24 cellular contexts compared by ENCODE assay signal in the genomic region with DNA sequence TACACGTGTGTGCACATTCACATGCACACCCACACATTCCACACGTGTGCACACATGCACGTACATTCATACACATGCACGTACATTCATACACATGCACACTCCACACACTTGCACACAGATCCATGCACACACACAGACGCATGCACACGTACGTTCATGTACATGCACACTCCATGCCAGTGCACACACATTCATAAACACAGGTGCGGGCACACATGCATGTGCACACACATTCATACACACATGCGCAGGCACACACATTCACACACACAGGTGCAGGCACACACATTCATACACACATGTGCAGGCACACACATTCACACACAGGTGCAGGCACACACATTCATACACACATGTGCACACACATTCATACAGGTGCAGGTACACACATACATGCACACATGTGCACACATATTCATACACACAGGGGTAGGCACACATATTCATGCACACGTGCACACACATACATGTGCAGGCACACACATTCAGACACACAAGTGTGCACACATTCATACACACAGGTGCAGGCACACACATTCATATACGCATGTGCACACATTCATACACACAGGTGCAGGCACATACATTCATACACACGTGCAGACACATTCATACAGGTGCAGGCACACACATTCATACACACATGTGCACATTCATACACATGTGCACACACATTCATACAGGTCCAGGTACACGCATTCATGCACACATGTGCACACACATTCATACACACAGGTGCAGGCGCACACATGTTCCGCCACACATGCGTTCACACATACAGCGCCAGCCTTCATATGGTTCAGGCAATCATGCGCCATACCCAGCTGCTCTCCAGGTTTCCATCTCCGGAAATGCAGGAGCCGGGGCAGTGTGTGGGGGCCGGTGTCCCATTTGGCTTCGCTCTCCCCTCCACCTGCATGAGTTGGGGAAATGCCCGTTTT.
A peak's percentile ranks its signal among the peaks of the same experiment; 100 is the strongest.
DNase-seq lines count a peak whose midpoint lies in the region; FAIRE-seq and TF ChIP-seq lines count a peak whose summit lies in the region.
"Had no signal": no experiment of that assay in that cellular context is flagged by ENCODE, and none has a peak within 500 bp of the region (broad histone marks: within the 10 kb centered on the region; RNA-seq: fewer than 3 reads in every experiment).

No MANE protein-coding gene starts in this region.

- H3K18ac ChIP-seq in H1 (ENCODE audit: extremely low read depth, low read length) = no peak overlapping the region

- H3K27ac Mint-ChIP-seq in neural progenitor cell = no peak overlapping the region
- H3K27ac Mint-ChIP-seq in activated CD4-positive, alpha-beta T cell treated with anti-CD3 and anti-CD28 coated beads, Interleukin-2, amount 10 ng/mL, durations not matched to agents 7 days and 5 days = no peak overlapping the region
- H3K27ac Mint-ChIP-seq: activated CD8-positive, alpha-beta T cell treated with anti-CD3 and anti-CD28 coated beads, Interleukin-2, amount 10 ng/mL, durations not matched to agents 7 days and 5 days; B cell; CD8-positive, alpha-beta T cell; progenitor cell of endocrine pancreas had no signal

- H3K9ac ChIP-seq in H1 (replicated peaks in 1 of 4; ENCODE audit: extremely low read depth in 1 of 4, low read depth in 3 of 4, low read length in 3 of 4) (peak overlapping the region in 1 of 4 experiments; percentile 32; a peak in 1 of 7 replicates), neural progenitor cell (no peak overlapping the region)
- H3K9ac ChIP-seq: GM23248 had no signal

- H3K27me3 ChIP-seq in H1 (replicated peaks in 1 of 4; ENCODE audit: control insufficient read depth in 3 of 4, extremely low read depth in 1 of 4, insufficient read depth in 3 of 4, low read length in 3 of 4) (no peaks in the 10 kb centered on the region), neural progenitor cell (no peaks in the 10 kb centered on the region)
- H3K27me3 ChIP-seq: body of pancreas had no signal

- H3K4ac ChIP-seq in H1 (replicated peaks; ENCODE audit: insufficient read length, low read depth, low read length) = peak overlapping the region; percentile 13

- no peak overlapping the region for H3K27ac ChIP-seq in H1 (ENCODE audit: low read depth, low read length)
- H3K27ac ChIP-seq in neural progenitor cell = no peak overlapping the region
- H3K27ac ChIP-seq: body of pancreas, GM23248, heart left ventricle had no signal

- H3K9me3 ChIP-seq in H1 (ENCODE audit: insufficient read depth in 2 of 2, low read depth in 1 of 2, low read length in 1 of 2) (no peaks in the 10 kb centered on the region), neural progenitor cell (ENCODE audit: low read depth) (no peaks in the 10 kb centered on the region)
- H3K9me3 ChIP-seq: body of pancreas, heart left ventricle had no signal

- no peak overlapping the region for H4K5ac ChIP-seq in H1 (ENCODE audit: insufficient read length, low read depth, low read length)

- H4K8ac ChIP-seq in H1 (ENCODE audit: extremely low read depth, insufficient read depth, low read length) = peak overlapping the region; percentile 31

- peaks cover 3% of the 10 kb centered on the region for H3F3A ChIP-seq in neural progenitor cell (ENCODE audit: low read depth)

- H2AK5ac ChIP-seq in H1 (ENCODE audit: low read depth, low read length) = no peak overlapping the region

- peak overlapping the region; percentile 57 for H4K91ac ChIP-seq in H1 (replicated peaks; ENCODE audit: insufficient read length, low read length)

- WGBS in H1 (ENCODE audit: extremely low coverage in 1 of 2, insufficient coverage in 1 of 2, insufficient read length in 1 of 2, insufficient replicate concordance in 2 of 2, low coverage in 1 of 2, low lambda C conversion rate in 2 of 2, missing lambda C conversion rate in 1 of 2), 2 experiments = 86% methylated on average over 23 of the region's 23 CpGs; no CpG with 5 or more reads in 1 of the 2 experiments

- H3K4me2 ChIP-seq in H1 (ENCODE audit: insufficient read depth in 1 of 2, low read depth in 2 of 2, low read length in 2 of 2) (no peak overlapping the region), neural progenitor cell (no peak overlapping the region)

- H3K36me3 Mint-ChIP-seq in neural progenitor cell = no peaks in the 10 kb centered on the region
- no peaks in the 10 kb centered on the region for H3K36me3 Mint-ChIP-seq in activated CD4-positive, alpha-beta T cell treated with anti-CD3 and anti-CD28 coated beads, Interleukin-2, amount 10 ng/mL, durations not matched to agents 7 days and 5 days (ENCODE audit: low read depth)
- H3K36me3 Mint-ChIP-seq: CD8-positive, alpha-beta T cell had no signal

- DNase-seq in activated effector memory CD4-positive, alpha-beta T cell treated with anti-CD3 and anti-CD28 coated beads, Interleukin-2, amount 50 U/mL, for 16 hours = peak; percentile 54
- DNase-seq in activated effector memory CD4-positive, alpha-beta T cell treated with Interleukin-2 at 50 U/mL for 16 hours = no peak
- peak in 1 of 2 experiments; percentile 17 for DNase-seq in H1 (ENCODE audit: low read depth in 1 of 2, low spot score in 2 of 2)
- DNase-seq in neural progenitor cell (ENCODE audit: low spot score) = no peak
- peak; percentile 15 for DNase-seq in ureter (ENCODE audit: low spot score)
- DNase-seq in activated CD4-positive, alpha-beta T cell treated with anti-CD3 and anti-CD28 coated beads, Interleukin-2, amount 10 ng/mL, durations not matched to agents 7 days and 5 days = no peak
- no peak for DNase-seq in foreskin melanocyte
- DNase-seq in frontal cortex (ENCODE audit: low spot score in 2 of 2) = no peak
- DNase-seq: activated CD4-positive, CD25-positive, alpha-beta regulatory T cell; activated CD8-positive, alpha-beta T cell treated with anti-CD3 and anti-CD28 coated beads, Interleukin-2, amount 10 ng/mL, durations not matched to agents 7 days and 5 days; CD8-positive, alpha-beta T cell; GM23248; kidney glomerular epithelial cell; NCI-H1092 treated with DMSO at 0.1 percent for 48 hours; NCI-H187 treated with DMSO at 0.1 percent for 48 hours; NCI-H2171 treated with DMSO at 0.1 percent for 48 hours; NCI-H524; SIG-M5; stimulated activated naive CD8-positive, alpha-beta T cell treated with anti-CD3 and anti-CD28 coated beads, Interleukin-15, Interleukin-2, amounts not matched to agents 100 U/mL and 50 U/mL, for 24 hours had no signal

- no peaks in the 10 kb centered on the region; a peak in 1 of 7 replicates for H3K4me1 ChIP-seq in H1 (replicated peaks in 1 of 4; ENCODE audit: control insufficient read depth in 3 of 4, insufficient read depth in 4 of 4, low read length in 3 of 4)
- H3K4me1 ChIP-seq in neural progenitor cell = peaks cover 8% of the 10 kb centered on the region
- H3K4me1 ChIP-seq: body of pancreas, heart left ventricle had no signal

- TF ChIP-seq CTCF in H1 (IDR thresholded peaks at IDR 0.05; ENCODE audit: control extremely low read depth in 1 of 3, insufficient read depth in 1 of 3, low read depth in 1 of 3, low read length in 3 of 3) = no peak
- TF ChIP-seq CTCF in neural progenitor cell (IDR thresholded peaks at IDR 0.05) = no peak

- POLR2A ChIA-PET in H1 (lab: Charles Lee; ENCODE audit: partially characterized antibody) = no interaction called here
- POLR2A ChIA-PET in activated CD4-positive, alpha-beta T cell treated with anti-CD3 and anti-CD28 coated beads, Interleukin-2, amount 10 ng/mL, durations not matched to agents 7 days and 5 days (lab: Charles Lee) = no interaction called here

- TF ChIP-seq RAD21 in H1 (IDR thresholded peaks at IDR 0.05 in 1 of 2, conservative IDR thresholded peaks at IDR 0.05 in 1 of 2; ENCODE audit: low read depth in 2 of 2, low read length in 2 of 2) = no peak

- peaks cover 2% of the 10 kb centered on the region for H3K9me3 Mint-ChIP-seq in neural progenitor cell
- peaks cover 10% of the 10 kb centered on the region for H3K9me3 Mint-ChIP-seq in activated CD4-positive, alpha-beta T cell treated with anti-CD3 and anti-CD28 coated beads, Interleukin-2, amount 10 ng/mL, durations not matched to agents 7 days and 5 days
- H3K9me3 Mint-ChIP-seq: CD8-positive, alpha-beta T cell had no signal

- no peak overlapping the region for H2BK12ac ChIP-seq in H1 (ENCODE audit: low read depth, low read length)

- no peak overlapping the region for H2BK20ac ChIP-seq in H1 (ENCODE audit: low read length)

- no peaks in the 10 kb centered on the region; the same call in none of the 2 replicates for H3K23me2 ChIP-seq in H1 (ENCODE audit: low read depth, low read length)

- peak overlapping the region; percentile 92 for H3K23ac ChIP-seq in H1 (ENCODE audit: insufficient read length)

- peak overlapping the region; percentile 12; the same call in 1 of the 2 replicates for H2BK5ac ChIP-seq in H1 (ENCODE audit: low read depth, low read length)

- H3K4me1 Mint-ChIP-seq in neural progenitor cell = peaks cover 11% of the 10 kb centered on the region
- H3K4me1 Mint-ChIP-seq in activated CD4-positive, alpha-beta T cell treated with anti-CD3 and anti-CD28 coated beads, Interleukin-2, amount 10 ng/mL, durations not matched to agents 7 days and 5 days = no peaks in the 10 kb centered on the region
- H3K4me1 Mint-ChIP-seq: B cell, IgD-negative memory B cell had no signal

- H3K56ac ChIP-seq in H1 (replicated peaks; ENCODE audit: insufficient read length, low read depth, low read length) = no peak overlapping the region

- H4K20me1 ChIP-seq in H1 (replicated peaks in 1 of 2; ENCODE audit: control insufficient read depth in 1 of 2, insufficient read depth in 2 of 2, low read length in 2 of 2) (peaks cover 0 to 4% of the 10 kb centered on the region in 2 experiments), neural progenitor cell (ENCODE audit: low read depth) (no peaks in the 10 kb centered on the region)

- H3K4me3 ChIP-seq in H1 (ENCODE audit: extremely low read depth in 1 of 4, insufficient read depth in 2 of 4, low read depth in 3 of 4, low read length in 4 of 4) (no peak overlapping the region), neural progenitor cell (no peak overlapping the region)
- H3K4me3 ChIP-seq: body of pancreas, GM23248, heart left ventricle had no signal

- no peak overlapping the region for H2BK15ac ChIP-seq in H1 (ENCODE audit: low read length)

- H3K79me1 ChIP-seq in H1 (ENCODE audit: low read depth, low read length) = no peaks in the 10 kb centered on the region

- H2BK120ac ChIP-seq in H1 (replicated peaks; ENCODE audit: low read depth, low read length) = no peak overlapping the region

- TF ChIP-seq POLR2A in H1 (IDR thresholded peaks at IDR 0.05; ENCODE audit: control extremely low read depth in 1 of 2, low read depth in 2 of 2, low read length in 2 of 2) = no peak

- FAIRE-seq in H1 (lab: Jason Lieb, UNC) (no peak), frontal cortex (lab: Jason Lieb, UNC) (no peak)

- no peaks in the 10 kb centered on the region for H3K79me2 ChIP-seq in H1 (ENCODE audit: control insufficient read depth in 1 of 2, insufficient read depth in 2 of 2, low read length in 2 of 2)
- no peaks in the 10 kb centered on the region for H3K79me2 ChIP-seq in neural progenitor cell (ENCODE audit: low read depth)

- CTCF ChIA-PET in H1 (lab: Charles Lee; ENCODE audit: partially characterized antibody) = interaction anchor here (1.6 kb wide), 1 partner anchor 109 kb away, joined by 5 read pairs; no protein-coding TSS in a partner anchor
- CTCF ChIA-PET in activated CD4-positive, alpha-beta T cell treated with anti-CD3 and anti-CD28 coated beads, Interleukin-2, amount 10 ng/mL, durations not matched to agents 7 days and 5 days (lab: Charles Lee) = no interaction called here

- peaks cover 18% of the 10 kb centered on the region for H3K27me3 Mint-ChIP-seq in neural progenitor cell (ENCODE audit: insufficient read depth, low read depth)
- H3K27me3 Mint-ChIP-seq in activated CD4-positive, alpha-beta T cell treated with anti-CD3 and anti-CD28 coated beads, Interleukin-2, amount 10 ng/mL, durations not matched to agents 7 days and 5 days = no peaks in the 10 kb centered on the region
- H3K27me3 Mint-ChIP-seq: IgD-negative memory B cell had no signal

- H3K36me3 ChIP-seq in H1 (ENCODE audit: control insufficient read depth in 2 of 4, insufficient read depth in 4 of 4, low read length in 3 of 4) (no peaks in the 10 kb centered on the region), neural progenitor cell (no peaks in the 10 kb centered on the region)
- H3K36me3 ChIP-seq: heart left ventricle had no signal

- H3K4me3 Mint-ChIP-seq in neural progenitor cell = peak overlapping the region; percentile 8
- no peak overlapping the region for H3K4me3 Mint-ChIP-seq in activated CD4-positive, alpha-beta T cell treated with anti-CD3 and anti-CD28 coated beads, Interleukin-2, amount 10 ng/mL, durations not matched to agents 7 days and 5 days
- H3K4me3 Mint-ChIP-seq: activated CD8-positive, alpha-beta T cell treated with anti-CD3 and anti-CD28 coated beads, Interleukin-2, amount 10 ng/mL, durations not matched to agents 7 days and 5 days; B cell; CD8-positive, alpha-beta T cell; IgD-negative memory B cell had no signal

- no peak for TF ChIP-seq EP300 in H1 (IDR thresholded peaks at IDR 0.05; ENCODE audit: borderline replicate concordance in 1 of 2, low read depth in 2 of 2, low read length in 2 of 2)

- H3K14ac ChIP-seq in H1 (ENCODE audit: insufficient read length) = no peak overlapping the region

- H2AFZ ChIP-seq in H1 (ENCODE audit: low read length) = no peak overlapping the region
- no peak overlapping the region for H2AFZ ChIP-seq in neural progenitor cell (replicated peaks)
- H2AFZ ChIP-seq: GM23248 had no signal

Comparison
In these comparisons a context has a peak if more than half of its experiments do, and no peak if none do; other contexts are left out.
1. DNase-seq: peak in activated effector memory CD4-positive, alpha-beta T cell treated with anti-CD3 and anti-CD28 coated beads, Interleukin-2, amount 50 U/mL, for 16 hours (single experiment) and ureter (single experiment); none in activated effector memory CD4-positive, alpha-beta T cell treated with Interleukin-2 at 50 U/mL for 16 hours (single experiment), neural progenitor cell (single experiment), activated CD4-positive, alpha-beta T cell treated with anti-CD3 and anti-CD28 coated beads, Interleukin-2, amount 10 ng/mL, durations not matched to agents 7 days and 5 days (single experiment), foreskin melanocyte (single experiment) and frontal cortex (0 of 2).